Comparison of ENCODE assay signal across 1 cellular context in the genomic region with DNA sequence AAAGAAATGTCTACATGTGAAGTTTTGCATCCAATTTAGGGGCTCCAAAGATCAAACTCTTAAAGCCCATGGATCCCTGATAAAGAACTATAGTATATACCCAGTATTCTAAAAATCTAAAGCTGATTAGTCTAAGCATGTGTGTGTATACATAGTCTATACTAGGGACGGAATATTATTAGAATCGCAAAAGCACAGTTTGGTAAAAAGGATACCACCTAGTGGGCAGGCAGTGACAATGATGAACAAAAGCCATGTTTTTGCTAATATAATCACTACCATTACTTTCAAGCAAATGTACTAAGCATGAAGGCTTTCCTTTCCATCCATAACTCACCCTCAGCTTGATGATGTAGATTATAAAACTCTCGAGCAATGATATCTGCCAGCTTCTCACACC.
TF ChIP-seq lines count a peak whose summit lies in the region.

No MANE protein-coding gene starts in this region.

TF ChIP-seq in GM12878, 131 proteins besides CTCF, POLR2A, EP300 and RAD21 (continued from another document):
- TF ChIP-seq, protein P1, sequence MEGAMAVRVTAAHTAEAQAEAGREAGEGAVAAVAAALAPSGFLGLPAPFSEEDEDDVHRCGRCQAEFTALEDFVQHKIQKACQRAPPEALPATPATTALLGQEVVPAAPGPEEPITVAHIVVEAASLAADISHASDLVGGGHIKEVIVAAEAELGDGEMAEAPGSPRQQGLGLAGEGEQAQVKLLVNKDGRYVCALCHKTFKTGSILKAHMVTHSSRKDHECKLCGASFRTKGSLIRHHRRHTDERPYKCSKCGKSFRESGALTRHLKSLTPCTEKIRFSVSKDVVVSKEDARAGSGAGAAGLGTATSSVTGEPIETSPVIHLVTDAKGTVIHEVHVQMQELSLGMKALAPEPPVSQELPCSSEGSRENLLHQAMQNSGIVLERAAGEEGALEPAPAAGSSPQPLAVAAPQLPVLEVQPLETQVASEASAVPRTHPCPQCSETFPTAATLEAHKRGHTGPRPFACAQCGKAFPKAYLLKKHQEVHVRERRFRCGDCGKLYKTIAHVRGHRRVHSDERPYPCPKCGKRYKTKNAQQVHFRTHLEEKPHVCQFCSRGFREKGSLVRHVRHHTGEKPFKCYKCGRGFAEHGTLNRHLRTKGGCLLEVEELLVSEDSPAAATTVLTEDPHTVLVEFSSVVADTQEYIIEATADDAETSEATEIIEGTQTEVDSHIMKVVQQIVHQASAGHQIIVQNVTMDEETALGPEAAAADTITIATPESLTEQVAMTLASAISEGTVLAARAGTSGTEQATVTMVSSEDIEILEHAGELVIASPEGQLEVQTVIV (IDR thresholded peaks at IDR 0.05; ENCODE audit: borderline replicate concordance, partially characterized antibody) = no peak
- TF ChIP-seq LARP7 (IDR thresholded peaks at IDR 0.05) (no peak), TAF1 (IDR thresholded peaks at IDR 0.05; ENCODE audit: borderline replicate concordance, low read depth, low read length) (no peak), EZH2 (IDR thresholded peaks at IDR 0.05; ENCODE audit: borderline replicate concordance, control insufficient read depth, low read depth, low read length) (no peak), JUNB (IDR thresholded peaks at IDR 0.05) (no peak), IRF4 (IDR thresholded peaks at IDR 0.05; ENCODE audit: low read depth, low read length) (no peak), RFX5 (IDR thresholded peaks at IDR 0.05; ENCODE audit: low read depth, low read length) (no peak), BMI1 (IDR thresholded peaks at IDR 0.05; ENCODE audit: borderline replicate concordance) (no peak), HDAC2 (IDR thresholded peaks at IDR 0.05) (no peak)
- TF ChIP-seq, protein P2, sequence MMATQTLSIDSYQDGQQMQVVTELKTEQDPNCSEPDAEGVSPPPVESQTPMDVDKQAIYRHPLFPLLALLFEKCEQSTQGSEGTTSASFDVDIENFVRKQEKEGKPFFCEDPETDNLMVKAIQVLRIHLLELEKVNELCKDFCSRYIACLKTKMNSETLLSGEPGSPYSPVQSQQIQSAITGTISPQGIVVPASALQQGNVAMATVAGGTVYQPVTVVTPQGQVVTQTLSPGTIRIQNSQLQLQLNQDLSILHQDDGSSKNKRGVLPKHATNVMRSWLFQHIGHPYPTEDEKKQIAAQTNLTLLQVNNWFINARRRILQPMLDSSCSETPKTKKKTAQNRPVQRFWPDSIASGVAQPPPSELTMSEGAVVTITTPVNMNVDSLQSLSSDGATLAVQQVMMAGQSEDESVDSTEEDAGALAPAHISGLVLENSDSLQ (IDR thresholded peaks at IDR 0.05) = no peak
